In genomic region chr7:47361746-47362215, GRCh38 we compare ENCODE assay signal across 10 cellular contexts.
DNase-seq lines count a peak whose midpoint lies in the region; ATAC-seq lines count a peak whose summit lies in the region.
"Had no signal": no experiment of that assay in that cellular context is flagged by ENCODE, and none has a peak within 500 bp of the region (broad histone marks: within the 10 kb centered on the region; RNA-seq: fewer than 3 reads in every experiment).

No MANE protein-coding gene starts in this region.

- no peaks in the 10 kb centered on the region for H3K9me3 Mint-ChIP-seq in activated CD8-positive, alpha-beta memory T cell treated with anti-CD3 and anti-CD28 coated beads, Interleukin-2, amount 10 ng/mL, durations not matched to agents 7 days and 5 days (ENCODE audit: low read depth)
- H3K9me3 Mint-ChIP-seq in T-helper 2 cell treated with Interferon-gamma antibody and Interleukin-4, amounts not matched to agents 5 μg/mL and 100 μg/mL, for 36 hours, result no peaks in the 10 kb centered on the region
- H3K9me3 Mint-ChIP-seq in stimulated activated naive CD8-positive, alpha-beta T cell treated with anti-CD3 and anti-CD28 coated beads, Interleukin-15, Interleukin-2, amounts not matched to agents 100 ng/mL and 50 ng/mL, for 24 hours, result no peaks in the 10 kb centered on the region

- H3K4me1 Mint-ChIP-seq in activated CD8-positive, alpha-beta memory T cell treated with anti-CD3 and anti-CD28 coated beads, Interleukin-2, amount 10 ng/mL, durations not matched to agents 7 days and 5 days, result peaks cover 2% of the 10 kb centered on the region
- H3K4me1 Mint-ChIP-seq in T-helper 2 cell treated with Interferon-gamma antibody and Interleukin-4, amounts not matched to agents 5 μg/mL and 100 μg/mL, for 36 hours (ENCODE audit: low read depth), result peaks cover 8% of the 10 kb centered on the region
- no peaks in the 10 kb centered on the region for H3K4me1 Mint-ChIP-seq in stimulated activated naive CD8-positive, alpha-beta T cell treated with anti-CD3 and anti-CD28 coated beads, Interleukin-15, Interleukin-2, amounts not matched to agents 100 ng/mL and 50 ng/mL, for 24 hours (ENCODE audit: low read depth)

- no peak for ATAC-seq in activated CD8-positive, alpha-beta memory T cell treated with anti-CD3 and anti-CD28 coated beads, Interleukin-2, amount 10 ng/mL, durations not matched to agents 7 days and 5 days
- ATAC-seq in HG02798 (IDR thresholded peaks at IDR 0.05; ENCODE audit: poor library complexity, unreplicated experiment), result no peak
- ATAC-seq: Panc1 had no signal

- no peaks in the 10 kb centered on the region for H3K27me3 Mint-ChIP-seq in activated CD8-positive, alpha-beta memory T cell treated with anti-CD3 and anti-CD28 coated beads, Interleukin-2, amount 10 ng/mL, durations not matched to agents 7 days and 5 days
- H3K27me3 Mint-ChIP-seq in T-helper 2 cell treated with Interferon-gamma antibody and Interleukin-4, amounts not matched to agents 5 μg/mL and 100 μg/mL, for 36 hours (ENCODE audit: low read depth), result no peaks in the 10 kb centered on the region
- H3K27me3 Mint-ChIP-seq in stimulated activated naive CD8-positive, alpha-beta T cell treated with anti-CD3 and anti-CD28 coated beads, Interleukin-15, Interleukin-2, amounts not matched to agents 100 ng/mL and 50 ng/mL, for 24 hours, result no peaks in the 10 kb centered on the region

- H3K4me3 Mint-ChIP-seq in activated CD8-positive, alpha-beta memory T cell treated with anti-CD3 and anti-CD28 coated beads, Interleukin-2, amount 10 ng/mL, durations not matched to agents 7 days and 5 days, result no peak overlapping the region
- no peak overlapping the region for H3K4me3 Mint-ChIP-seq in T-helper 2 cell treated with Interferon-gamma antibody and Interleukin-4, amounts not matched to agents 5 μg/mL and 100 μg/mL, for 36 hours
- peak overlapping the region; percentile 17 for H3K4me3 Mint-ChIP-seq in stimulated activated naive CD8-positive, alpha-beta T cell treated with anti-CD3 and anti-CD28 coated beads, Interleukin-15, Interleukin-2, amounts not matched to agents 100 ng/mL and 50 ng/mL, for 24 hours

- no peaks in the 10 kb centered on the region for H3K36me3 Mint-ChIP-seq in activated CD8-positive, alpha-beta memory T cell treated with anti-CD3 and anti-CD28 coated beads, Interleukin-2, amount 10 ng/mL, durations not matched to agents 7 days and 5 days
- no peaks in the 10 kb centered on the region for H3K36me3 Mint-ChIP-seq in T-helper 2 cell treated with Interferon-gamma antibody and Interleukin-4, amounts not matched to agents 5 μg/mL and 100 μg/mL, for 36 hours (ENCODE audit: low read depth)
- H3K36me3 Mint-ChIP-seq in stimulated activated naive CD8-positive, alpha-beta T cell treated with anti-CD3 and anti-CD28 coated beads, Interleukin-15, Interleukin-2, amounts not matched to agents 100 ng/mL and 50 ng/mL, for 24 hours (ENCODE audit: low read depth), result no peaks in the 10 kb centered on the region

- DNase-seq in activated CD8-positive, alpha-beta memory T cell treated with anti-CD3 and anti-CD28 coated beads for 24 hours, result peak; percentile 62
- DNase-seq in activated CD8-positive, alpha-beta memory T cell treated with anti-CD3 and anti-CD28 coated beads, Interleukin-2, amount 10 ng/mL, durations not matched to agents 7 days and 5 days, result no peak
- DNase-seq in T-helper 2 cell treated with Interferon-gamma antibody and Interleukin-4, amounts not matched to agents 5 μg/mL and 100 μg/mL, for 36 hours (ENCODE audit: low spot score), result peak; percentile 72
- DNase-seq in head of caudate nucleus, result peak in 29 of 42 donors; percentile 20 to 76 (median 49)
- DNase-seq in GM19238 (ENCODE audit: insufficient read length, low spot score), result no peak
- DNase-seq in activated naive CD4-positive, alpha-beta T cell treated with Interleukin-2 at 50 U/mL for 16 hours, result no peak
- DNase-seq: psoas muscle had no signal

- intact Hi-C loops in head of caudate nucleus (cut with DNase I), result no loop called here

- CTCF ChIA-PET in activated CD8-positive, alpha-beta memory T cell treated with anti-CD3 and anti-CD28 coated beads, Interleukin-2, amount 10 ng/mL, durations not matched to agents 7 days and 5 days (lab: Charles Lee), result no interaction called here

- no peak overlapping the region for H3K27ac Mint-ChIP-seq in activated CD8-positive, alpha-beta memory T cell treated with anti-CD3 and anti-CD28 coated beads, Interleukin-2, amount 10 ng/mL, durations not matched to agents 7 days and 5 days
- no peak overlapping the region for H3K27ac Mint-ChIP-seq in T-helper 2 cell treated with Interferon-gamma antibody and Interleukin-4, amounts not matched to agents 5 μg/mL and 100 μg/mL, for 36 hours
- H3K27ac Mint-ChIP-seq in stimulated activated naive CD8-positive, alpha-beta T cell treated with anti-CD3 and anti-CD28 coated beads, Interleukin-15, Interleukin-2, amounts not matched to agents 100 ng/mL and 50 ng/mL, for 24 hours, result peak overlapping the region; percentile 80

Comparison
In these comparisons a context has a peak if more than half of its experiments do, and no peak if none do; other contexts are left out.
1. DNase-seq: peak in activated CD8-positive, alpha-beta memory T cell treated with anti-CD3 and anti-CD28 coated beads for 24 hours (single experiment), T-helper 2 cell treated with Interferon-gamma antibody and Interleukin-4, amounts not matched to agents 5 μg/mL and 100 μg/mL, for 36 hours (single experiment) and head of caudate nucleus (29 of 42); none in activated CD8-positive, alpha-beta memory T cell treated with anti-CD3 and anti-CD28 coated beads, Interleukin-2, amount 10 ng/mL, durations not matched to agents 7 days and 5 days (single experiment), GM19238 (single experiment) and activated naive CD4-positive, alpha-beta T cell treated with Interleukin-2 at 50 U/mL for 16 hours (single experiment).